Comparison of ENCODE assay signal across 15 cellular contexts in genomic region chr21:35171385-35171784, GRCh38.
"Had no signal": no experiment of that assay in that cellular context is flagged by ENCODE, and none has a peak within 500 bp of the region (broad histone marks: within the 10 kb centered on the region; RNA-seq: fewer than 3 reads in every experiment).

No MANE protein-coding gene starts in this region.

- H3K27ac ChIP-seq: ascending aorta, left lung, thyroid gland, uterus had no signal

- H3K27ac Mint-ChIP-seq: activated T-cell treated with anti-CD3 and anti-CD28 coated beads, Interleukin-2, amount 50 U/mL, for 24 hours; dendritic cell treated with granulocyte-macrophage colony-stimulating factor and Interleukin-4, amounts not matched to agents 40 ng/mL and 50 ng/mL, for 4 days; stimulated activated effector memory CD8-positive, alpha-beta T cell treated with anti-CD3 and anti-CD28 coated beads, Interleukin-12 subunit alpha, Interleukin-12 subunit beta, amount 100 ng/mL, for 72 hours had no signal

- H3K4me1 ChIP-seq: ascending aorta, left lung, thyroid gland, uterus had no signal

- DNase-seq: activated effector memory CD4-positive, alpha-beta T cell treated with Interleukin-2 at 50 U/mL for 16 hours; activated T-cell treated with anti-CD3 and anti-CD28 coated beads, Interleukin-2, amount 50 U/mL, for 24 hours; effector memory CD4-positive, alpha-beta T cell; hippocampal formation; kidney; left lung; mucosa of descending colon; naive thymus-derived CD8-positive, alpha-beta T cell; retina; thyroid gland; uterus had no signal

- FAIRE-seq: kidney had no signal

- H3K27me3 ChIP-seq: ascending aorta, left lung, thyroid gland, uterus had no signal

- H3K36me3 Mint-ChIP-seq: memory B cell; naive thymus-derived CD8-positive, alpha-beta T cell; stimulated activated effector memory CD8-positive, alpha-beta T cell treated with anti-CD3 and anti-CD28 coated beads, Interleukin-12 subunit alpha, Interleukin-12 subunit beta, amount 100 ng/mL, for 72 hours had no signal

- H3K36me3 ChIP-seq: ascending aorta, left lung, thyroid gland, uterus had no signal

- H3K27me3 Mint-ChIP-seq: activated T-cell treated with anti-CD3 and anti-CD28 coated beads, Interleukin-2, amount 50 U/mL, for 24 hours; memory B cell; naive thymus-derived CD8-positive, alpha-beta T cell had no signal

- ATAC-seq: left lung; mucosa of descending colon; stimulated activated effector memory CD8-positive, alpha-beta T cell treated with anti-CD3 and anti-CD28 coated beads, Interleukin-12 subunit alpha, Interleukin-12 subunit beta, amount 100 ng/mL, for 72 hours had no signal

- H3K9me3 Mint-ChIP-seq: dendritic cell treated with granulocyte-macrophage colony-stimulating factor and Interleukin-4, amounts not matched to agents 40 ng/mL and 50 ng/mL, for 4 days had no signal

- H3K9me3 ChIP-seq: ascending aorta, left lung, mucosa of descending colon, thyroid gland, uterus had no signal

- H3K4me3 Mint-ChIP-seq: activated T-cell treated with anti-CD3 and anti-CD28 coated beads, Interleukin-2, amount 50 U/mL, for 24 hours; dendritic cell treated with granulocyte-macrophage colony-stimulating factor and Interleukin-4, amounts not matched to agents 40 ng/mL and 50 ng/mL, for 4 days; memory B cell; stimulated activated effector memory CD8-positive, alpha-beta T cell treated with anti-CD3 and anti-CD28 coated beads, Interleukin-12 subunit alpha, Interleukin-12 subunit beta, amount 100 ng/mL, for 72 hours had no signal

- H3K4me3 ChIP-seq: ascending aorta, left lung, mucosa of descending colon, thyroid gland, uterus had no signal
